ENCODE assay signal across 1 cellular context in the genomic region with DNA sequence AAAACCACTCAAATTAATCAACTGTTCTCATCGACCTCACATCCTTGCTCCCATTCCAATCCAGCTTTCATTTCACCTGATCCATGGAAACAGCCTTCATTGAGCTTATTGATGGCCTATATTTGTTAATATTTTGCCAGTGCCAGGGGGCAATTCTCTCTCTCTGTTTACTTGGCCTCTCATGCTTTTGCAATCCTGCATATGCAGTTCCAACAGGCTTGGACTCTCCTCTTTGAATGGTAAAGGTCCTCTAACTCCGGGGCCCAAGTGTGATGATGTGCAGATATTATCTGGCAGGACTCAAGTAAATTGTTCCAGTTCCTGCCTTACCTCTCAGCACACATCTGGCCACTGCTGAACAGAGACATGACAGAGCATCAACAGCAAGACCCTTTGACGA.
A peak's percentile ranks its signal among the peaks of the same experiment; 100 is the strongest.
TF ChIP-seq lines count a peak whose summit lies in the region.

No MANE protein-coding gene starts in this region.

TF ChIP-seq in HepG2, 621 proteins besides CTCF, POLR2A, EP300 and RAD21 (continued from another document and continues in another):
- TF ChIP-seq, protein P1, sequence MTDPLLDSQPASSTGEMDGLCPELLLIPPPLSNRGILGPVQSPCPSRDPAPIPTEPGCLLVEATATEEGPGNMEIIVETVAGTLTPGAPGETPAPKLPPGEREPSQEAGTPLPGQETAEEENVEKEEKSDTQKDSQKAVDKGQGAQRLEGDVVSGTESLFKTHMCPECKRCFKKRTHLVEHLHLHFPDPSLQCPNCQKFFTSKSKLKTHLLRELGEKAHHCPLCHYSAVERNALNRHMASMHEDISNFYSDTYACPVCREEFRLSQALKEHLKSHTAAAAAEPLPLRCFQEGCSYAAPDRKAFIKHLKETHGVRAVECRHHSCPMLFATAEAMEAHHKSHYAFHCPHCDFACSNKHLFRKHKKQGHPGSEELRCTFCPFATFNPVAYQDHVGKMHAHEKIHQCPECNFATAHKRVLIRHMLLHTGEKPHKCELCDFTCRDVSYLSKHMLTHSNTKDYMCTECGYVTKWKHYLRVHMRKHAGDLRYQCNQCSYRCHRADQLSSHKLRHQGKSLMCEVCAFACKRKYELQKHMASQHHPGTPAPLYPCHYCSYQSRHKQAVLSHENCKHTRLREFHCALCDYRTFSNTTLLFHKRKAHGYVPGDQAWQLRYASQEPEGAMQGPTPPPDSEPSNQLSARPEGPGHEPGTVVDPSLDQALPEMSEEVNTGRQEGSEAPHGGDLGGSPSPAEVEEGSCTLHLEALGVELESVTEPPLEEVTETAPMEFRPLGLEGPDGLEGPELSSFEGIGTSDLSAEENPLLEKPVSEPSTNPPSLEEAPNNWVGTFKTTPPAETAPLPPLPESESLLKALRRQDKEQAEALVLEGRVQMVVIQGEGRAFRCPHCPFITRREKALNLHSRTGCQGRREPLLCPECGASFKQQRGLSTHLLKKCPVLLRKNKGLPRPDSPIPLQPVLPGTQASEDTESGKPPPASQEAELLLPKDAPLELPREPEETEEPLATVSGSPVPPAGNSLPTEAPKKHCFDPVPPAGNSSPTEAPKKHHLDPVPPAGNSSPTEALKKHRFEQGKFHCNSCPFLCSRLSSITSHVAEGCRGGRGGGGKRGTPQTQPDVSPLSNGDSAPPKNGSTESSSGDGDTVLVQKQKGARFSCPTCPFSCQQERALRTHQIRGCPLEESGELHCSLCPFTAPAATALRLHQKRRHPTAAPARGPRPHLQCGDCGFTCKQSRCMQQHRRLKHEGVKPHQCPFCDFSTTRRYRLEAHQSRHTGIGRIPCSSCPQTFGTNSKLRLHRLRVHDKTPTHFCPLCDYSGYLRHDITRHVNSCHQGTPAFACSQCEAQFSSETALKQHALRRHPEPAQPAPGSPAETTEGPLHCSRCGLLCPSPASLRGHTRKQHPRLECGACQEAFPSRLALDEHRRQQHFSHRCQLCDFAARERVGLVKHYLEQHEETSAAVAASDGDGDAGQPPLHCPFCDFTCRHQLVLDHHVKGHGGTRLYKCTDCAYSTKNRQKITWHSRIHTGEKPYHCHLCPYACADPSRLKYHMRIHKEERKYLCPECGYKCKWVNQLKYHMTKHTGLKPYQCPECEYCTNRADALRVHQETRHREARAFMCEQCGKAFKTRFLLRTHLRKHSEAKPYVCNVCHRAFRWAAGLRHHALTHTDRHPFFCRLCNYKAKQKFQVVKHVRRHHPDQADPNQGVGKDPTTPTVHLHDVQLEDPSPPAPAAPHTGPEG (CRISPR knock-in tag; IDR thresholded peaks at IDR 0.05): no peak
- TF ChIP-seq LCORL (IDR thresholded peaks at IDR 0.05) (no peak), LCORL (CRISPR knock-in tag; IDR thresholded peaks at IDR 0.05) (no peak), ATRX (CRISPR knock-in tag; IDR thresholded peaks at IDR 0.05; ENCODE audit: borderline replicate concordance) (no peak), FOXO1 (CRISPR knock-in tag; IDR thresholded peaks at IDR 0.05) (0 out of 2 replicates have a peak, but pooled peaks have one; percentile 24), FOXA3 (CRISPR knock-in tag; IDR thresholded peaks at IDR 0.05) (peak; percentile 44; the same call in 1 of the 2 replicates), NCOA2 (CRISPR knock-in tag; IDR thresholded peaks at IDR 0.05) (0 out of 2 replicates have a peak, but pooled peaks have one; percentile 20), SMYD3 (CRISPR knock-in tag; IDR thresholded peaks at IDR 0.05) (no peak), TCF7L2 (IDR thresholded peaks at IDR 0.05; ENCODE audit: low read depth, low read length) (no peak), ZMYM3 (CRISPR knock-in tag; IDR thresholded peaks at IDR 0.05) (peak; percentile 3; the same call in 1 of the 2 replicates), ZNF616 (CRISPR knock-in tag; IDR thresholded peaks at IDR 0.05; ENCODE audit: low read depth) (no peak), FOXA1 (IDR thresholded peaks at IDR 0.05) (no peak), FOXA1 (CRISPR knock-in tag; IDR thresholded peaks at IDR 0.05) (peak; percentile 32; the same call in 1 of the 2 replicates), PHF21A (CRISPR knock-in tag; IDR thresholded peaks at IDR 0.05) (peak; percentile 40), ZNF749 (CRISPR knock-in tag; IDR thresholded peaks at IDR 0.05; ENCODE audit: borderline replicate concordance) (no peak), SRY (CRISPR knock-in tag; IDR thresholded peaks at IDR 0.05) (no peak), NRL (CRISPR knock-in tag; IDR thresholded peaks at IDR 0.05; ENCODE audit: borderline replicate concordance) (no peak), KDM1A (CRISPR knock-in tag; IDR thresholded peaks at IDR 0.05) (no peak), FOXJ3 (CRISPR knock-in tag; IDR thresholded peaks at IDR 0.05; ENCODE audit: borderline replicate concordance) (peak; percentile 69; the same call in 1 of the 2 replicates), NR2F2 (IDR thresholded peaks at IDR 0.05; ENCODE audit: borderline replicate concordance, low read depth) (peak; percentile 38; the same call in 1 of the 2 replicates), ZBTB8A (CRISPR knock-in tag; IDR thresholded peaks at IDR 0.05; ENCODE audit: borderline replicate concordance, low read depth) (no peak), SNAPC2 (CRISPR knock-in tag; IDR thresholded peaks at IDR 0.05) (no peak), CCDC6 (CRISPR knock-in tag; IDR thresholded peaks at IDR 0.05) (0 out of 2 replicates have a peak, but pooled peaks have one; percentile 38), ZBTB20 (CRISPR knock-in tag; IDR thresholded peaks at IDR 0.05; ENCODE audit: borderline replicate concordance, low read depth) (no peak), ZNF674 (CRISPR knock-in tag; IDR thresholded peaks at IDR 0.05; ENCODE audit: low read depth) (no peak), GATAD2A (CRISPR knock-in tag; IDR thresholded peaks at IDR 0.05) (peak; percentile 53; the same call in 1 of the 2 replicates), NR3C1 (CRISPR knock-in tag; IDR thresholded peaks at IDR 0.05) (no peak), CEBPB (IDR thresholded peaks at IDR 0.05; ENCODE audit: borderline replicate concordance, low read depth, low read length) (peak; percentile 78), STAT5B (CRISPR knock-in tag; IDR thresholded peaks at IDR 0.05) (no peak), BCL6 (CRISPR knock-in tag; IDR thresholded peaks at IDR 0.05) (0 out of 2 replicates have a peak, but pooled peaks have one; percentile 23), HNF4G (IDR thresholded peaks at IDR 0.05; ENCODE audit: borderline replicate concordance, low read depth, low read length) (peak; percentile 42; the same call in 1 of the 2 replicates), HNF4G (CRISPR knock-in tag; IDR thresholded peaks at IDR 0.05; ENCODE audit: borderline replicate concordance, low read depth) (no peak), AKAP8 (CRISPR knock-in tag; IDR thresholded peaks at IDR 0.05) (no peak)
- TF ChIP-seq, protein P2, sequence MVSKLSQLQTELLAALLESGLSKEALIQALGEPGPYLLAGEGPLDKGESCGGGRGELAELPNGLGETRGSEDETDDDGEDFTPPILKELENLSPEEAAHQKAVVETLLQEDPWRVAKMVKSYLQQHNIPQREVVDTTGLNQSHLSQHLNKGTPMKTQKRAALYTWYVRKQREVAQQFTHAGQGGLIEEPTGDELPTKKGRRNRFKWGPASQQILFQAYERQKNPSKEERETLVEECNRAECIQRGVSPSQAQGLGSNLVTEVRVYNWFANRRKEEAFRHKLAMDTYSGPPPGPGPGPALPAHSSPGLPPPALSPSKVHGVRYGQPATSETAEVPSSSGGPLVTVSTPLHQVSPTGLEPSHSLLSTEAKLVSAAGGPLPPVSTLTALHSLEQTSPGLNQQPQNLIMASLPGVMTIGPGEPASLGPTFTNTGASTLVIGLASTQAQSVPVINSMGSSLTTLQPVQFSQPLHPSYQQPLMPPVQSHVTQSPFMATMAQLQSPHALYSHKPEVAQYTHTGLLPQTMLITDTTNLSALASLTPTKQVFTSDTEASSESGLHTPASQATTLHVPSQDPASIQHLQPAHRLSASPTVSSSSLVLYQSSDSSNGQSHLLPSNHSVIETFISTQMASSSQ (IDR thresholded peaks at IDR 0.05; ENCODE audit: low read depth): peak; percentile 63; the same call in 1 of the 2 replicates
- TF ChIP-seq, protein P2 (CRISPR knock-in tag; IDR thresholded peaks at IDR 0.05; ENCODE audit: borderline replicate concordance): no peak; the same call in 1 of the 2 replicates
- TF ChIP-seq, protein P3, sequence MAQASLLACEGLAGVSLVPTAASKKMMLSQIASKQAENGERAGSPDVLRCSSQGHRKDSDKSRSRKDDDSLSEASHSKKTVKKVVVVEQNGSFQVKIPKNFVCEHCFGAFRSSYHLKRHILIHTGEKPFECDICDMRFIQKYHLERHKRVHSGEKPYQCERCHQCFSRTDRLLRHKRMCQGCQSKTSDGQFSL (CRISPR knock-in tag; IDR thresholded peaks at IDR 0.05): no peak
- TF ChIP-seq, protein P4, sequence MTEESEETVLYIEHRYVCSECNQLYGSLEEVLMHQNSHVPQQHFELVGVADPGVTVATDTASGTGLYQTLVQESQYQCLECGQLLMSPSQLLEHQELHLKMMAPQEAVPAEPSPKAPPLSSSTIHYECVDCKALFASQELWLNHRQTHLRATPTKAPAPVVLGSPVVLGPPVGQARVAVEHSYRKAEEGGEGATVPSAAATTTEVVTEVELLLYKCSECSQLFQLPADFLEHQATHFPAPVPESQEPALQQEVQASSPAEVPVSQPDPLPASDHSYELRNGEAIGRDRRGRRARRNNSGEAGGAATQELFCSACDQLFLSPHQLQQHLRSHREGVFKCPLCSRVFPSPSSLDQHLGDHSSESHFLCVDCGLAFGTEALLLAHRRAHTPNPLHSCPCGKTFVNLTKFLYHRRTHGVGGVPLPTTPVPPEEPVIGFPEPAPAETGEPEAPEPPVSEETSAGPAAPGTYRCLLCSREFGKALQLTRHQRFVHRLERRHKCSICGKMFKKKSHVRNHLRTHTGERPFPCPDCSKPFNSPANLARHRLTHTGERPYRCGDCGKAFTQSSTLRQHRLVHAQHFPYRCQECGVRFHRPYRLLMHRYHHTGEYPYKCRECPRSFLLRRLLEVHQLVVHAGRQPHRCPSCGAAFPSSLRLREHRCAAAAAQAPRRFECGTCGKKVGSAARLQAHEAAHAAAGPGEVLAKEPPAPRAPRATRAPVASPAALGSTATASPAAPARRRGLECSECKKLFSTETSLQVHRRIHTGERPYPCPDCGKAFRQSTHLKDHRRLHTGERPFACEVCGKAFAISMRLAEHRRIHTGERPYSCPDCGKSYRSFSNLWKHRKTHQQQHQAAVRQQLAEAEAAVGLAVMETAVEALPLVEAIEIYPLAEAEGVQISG (CRISPR knock-in tag; IDR thresholded peaks at IDR 0.05): peak; percentile 17; the same call in 1 of the 2 replicates
- TF ChIP-seq, protein P5, sequence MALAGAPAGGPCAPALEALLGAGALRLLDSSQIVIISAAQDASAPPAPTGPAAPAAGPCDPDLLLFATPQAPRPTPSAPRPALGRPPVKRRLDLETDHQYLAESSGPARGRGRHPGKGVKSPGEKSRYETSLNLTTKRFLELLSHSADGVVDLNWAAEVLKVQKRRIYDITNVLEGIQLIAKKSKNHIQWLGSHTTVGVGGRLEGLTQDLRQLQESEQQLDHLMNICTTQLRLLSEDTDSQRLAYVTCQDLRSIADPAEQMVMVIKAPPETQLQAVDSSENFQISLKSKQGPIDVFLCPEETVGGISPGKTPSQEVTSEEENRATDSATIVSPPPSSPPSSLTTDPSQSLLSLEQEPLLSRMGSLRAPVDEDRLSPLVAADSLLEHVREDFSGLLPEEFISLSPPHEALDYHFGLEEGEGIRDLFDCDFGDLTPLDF (CRISPR knock-in tag; IDR thresholded peaks at IDR 0.05): no peak
- TF ChIP-seq, protein P6, sequence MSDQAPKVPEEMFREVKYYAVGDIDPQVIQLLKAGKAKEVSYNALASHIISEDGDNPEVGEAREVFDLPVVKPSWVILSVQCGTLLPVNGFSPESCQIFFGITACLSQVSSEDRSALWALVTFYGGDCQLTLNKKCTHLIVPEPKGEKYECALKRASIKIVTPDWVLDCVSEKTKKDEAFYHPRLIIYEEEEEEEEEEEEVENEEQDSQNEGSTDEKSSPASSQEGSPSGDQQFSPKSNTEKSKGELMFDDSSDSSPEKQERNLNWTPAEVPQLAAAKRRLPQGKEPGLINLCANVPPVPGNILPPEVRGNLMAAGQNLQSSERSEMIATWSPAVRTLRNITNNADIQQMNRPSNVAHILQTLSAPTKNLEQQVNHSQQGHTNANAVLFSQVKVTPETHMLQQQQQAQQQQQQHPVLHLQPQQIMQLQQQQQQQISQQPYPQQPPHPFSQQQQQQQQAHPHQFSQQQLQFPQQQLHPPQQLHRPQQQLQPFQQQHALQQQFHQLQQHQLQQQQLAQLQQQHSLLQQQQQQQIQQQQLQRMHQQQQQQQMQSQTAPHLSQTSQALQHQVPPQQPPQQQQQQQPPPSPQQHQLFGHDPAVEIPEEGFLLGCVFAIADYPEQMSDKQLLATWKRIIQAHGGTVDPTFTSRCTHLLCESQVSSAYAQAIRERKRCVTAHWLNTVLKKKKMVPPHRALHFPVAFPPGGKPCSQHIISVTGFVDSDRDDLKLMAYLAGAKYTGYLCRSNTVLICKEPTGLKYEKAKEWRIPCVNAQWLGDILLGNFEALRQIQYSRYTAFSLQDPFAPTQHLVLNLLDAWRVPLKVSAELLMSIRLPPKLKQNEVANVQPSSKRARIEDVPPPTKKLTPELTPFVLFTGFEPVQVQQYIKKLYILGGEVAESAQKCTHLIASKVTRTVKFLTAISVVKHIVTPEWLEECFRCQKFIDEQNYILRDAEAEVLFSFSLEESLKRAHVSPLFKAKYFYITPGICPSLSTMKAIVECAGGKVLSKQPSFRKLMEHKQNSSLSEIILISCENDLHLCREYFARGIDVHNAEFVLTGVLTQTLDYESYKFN (CRISPR knock-in tag; conservative IDR thresholded peaks at IDR 0.05): peak; percentile 81
